ENCODE assay signal across 31 cellular contexts in genomic region chr18:25055076-25055475, GRCh38.
A peak's percentile ranks its signal among the peaks of the same experiment; 100 is the strongest.
DNase-seq lines count a peak whose midpoint lies in the region; ATAC-seq, FAIRE-seq and TF ChIP-seq lines count a peak whose summit lies in the region.
"Had no signal": no experiment of that assay in that cellular context is flagged by ENCODE, and none has a peak within 500 bp of the region (broad histone marks: within the 10 kb centered on the region; RNA-seq: fewer than 3 reads in every experiment).

No MANE protein-coding gene starts in this region.

- no peak overlapping the region for H3K4me2 ChIP-seq in IMR-90 (ENCODE audit: low read depth, low read length)
- no peak overlapping the region for H3K4me2 ChIP-seq in SK-N-SH
- H3K4me2 ChIP-seq: A549, BLaER1 had no signal

- no peak overlapping the region for H2BK5ac ChIP-seq in IMR-90 (ENCODE audit: low read depth, low read length, poor library complexity, severe bottlenecking)

- no peak overlapping the region for H2BK15ac ChIP-seq in IMR-90 (ENCODE audit: low read depth, low read length)

- H3K56ac ChIP-seq in IMR-90 (ENCODE audit: extremely low read depth, insufficient read depth, low read length), result no peak overlapping the region

- TF ChIP-seq EP300 in SK-N-SH (IDR thresholded peaks at IDR 0.05; ENCODE audit: borderline replicate concordance in 1 of 2, low read depth in 1 of 2, low read length in 1 of 2), result no peak

- H2AK5ac ChIP-seq in IMR-90 (ENCODE audit: low read depth, low read length), result no peak overlapping the region

- ATAC-seq in IMR-90 (ENCODE audit: low read depth) (no peak), pancreas (no peak)
- ATAC-seq: A549; activated T-helper 17 cell treated with anti-CD3 and anti-CD28 coated beads, Interleukin-2, amount 50 U/mL, for 72 hours; gastroesophageal sphincter; left ventricle myocardium superior; natural killer cell treated with Interleukin-12 subunit alpha and Interleukin-12 subunit beta and Interleukin-15 and Interleukin-18, amount 100 ng/mL, for 72 hours had no signal

- no peak overlapping the region for H2BK20ac ChIP-seq in IMR-90 (ENCODE audit: low read depth, low read length)

- WGBS in IMR-90 (ENCODE audit: extremely low coverage in 2 of 2, insufficient read length in 1 of 2), 2 experiments, result 58% methylated on average over 2 of the region's 4 CpGs; no CpG with 5 or more reads in 1 of the 2 experiments
- 68% methylated on average over 4 of the region's 4 CpGs for WGBS in SK-N-SH (ENCODE audit: low lambda C conversion rate)
- 69 to 84% methylated on average over 4 of the region's 4 CpGs for WGBS in pancreas, 2 donors

- no peaks in the 10 kb centered on the region for H3K9me2 ChIP-seq in SK-N-SH

- H3K79me2 ChIP-seq in SK-N-SH (ENCODE audit: insufficient read depth), result no peaks in the 10 kb centered on the region

- no peak overlapping the region for H3K14ac ChIP-seq in IMR-90 (replicated peaks; ENCODE audit: low read depth, low read length)

- BruUV-seq in IMR-90 (replicated peaks; lab: Mats Ljungman, UMichigan), result no TSS peak

- dilution Hi-C loops in IMR-90 (cut with HindIII; ENCODE audit: low sequenced_read_pairs, unreplicated experiment), result no loop called here

- peak overlapping the region; percentile 59; the same call in 1 of the 2 replicates for H2BK120ac ChIP-seq in IMR-90 (ENCODE audit: low read depth, low read length)

- no peaks in the 10 kb centered on the region for H3F3A ChIP-seq in SK-N-SH (replicated peaks; ENCODE audit: insufficient read depth)

- intact Hi-C loops in IMR-90 (cut with micrococcal nuclease) (no loop called here), pancreas (cut with DNase I) (no loop called here)

- in situ Hi-C loops in IMR-90 (cut with MboI; ENCODE audit: low sequenced_read_pairs), result no loop called here

- H3K27ac ChIP-seq in IMR-90 (ENCODE audit: insufficient read depth, low read length) (no peak overlapping the region), SK-N-SH (ENCODE audit: low read depth in 2 of 2, low read length in 1 of 2) (no peak overlapping the region), pancreas (no peak overlapping the region)
- H3K27ac ChIP-seq: A549, BLaER1, gastroesophageal sphincter, ovary, right atrium auricular region, thoracic aorta, vagina had no signal

- FAIRE-seq in pancreas (lab: Jason Lieb, UNC), result no peak
- FAIRE-seq: A549 had no signal

- H2AFZ ChIP-seq in IMR-90 (replicated peaks; ENCODE audit: low read length, poor library complexity), result no peak overlapping the region
- no peak overlapping the region for H2AFZ ChIP-seq in SK-N-SH (ENCODE audit: low read depth)

- no peak for TF ChIP-seq POLR2A in IMR-90 (IDR thresholded peaks at IDR 0.05; ENCODE audit: low read depth, low read length)

- no peak overlapping the region for H4K8ac ChIP-seq in IMR-90 (ENCODE audit: low read depth in 2 of 2, low read length in 2 of 2)

- TF ChIP-seq RAD21 in IMR-90 (IDR thresholded peaks at IDR 0.05; ENCODE audit: low read length), result no peak
- no peak for TF ChIP-seq RAD21 in SK-N-SH (IDR thresholded peaks at IDR 0.05; ENCODE audit: low read length)

- H3K4me1 ChIP-seq in IMR-90 (ENCODE audit: control insufficient read depth, insufficient read depth, low read length) (peaks cover 2% of the 10 kb centered on the region; the same call in 1 of the 2 replicates), SK-N-SH (ENCODE audit: control insufficient read depth in 1 of 2, insufficient read depth in 2 of 2, low read depth in 1 of 2, low read length in 1 of 2) (no peaks in the 10 kb centered on the region; a peak in 1 of 4 replicates), pancreas (no peaks in the 10 kb centered on the region)
- H3K4me1 ChIP-seq: A549, BLaER1, Caco-2, gastroesophageal sphincter, HAP-1, right atrium auricular region, vagina had no signal

- DNase-seq in AG10803 (ENCODE audit: low read depth) (peak; percentile 57), IMR-90 (peak; percentile 56), SK-N-SH (no peak), fibroblast of pulmonary artery (ENCODE audit: low read depth) (peak; percentile 28), pancreas (no peak), NCI-H1092 (lab: John Stamatoyannopoulos, UW) (no peak), GOT3 (lab: John Stamatoyannopoulos, UW) (no peak)
- DNase-seq in effector CD8-positive, alpha-beta T cell (lab: John Stamatoyannopoulos, UW), result no peak
- DNase-seq: activated CD4-positive, alpha-beta T cell treated with anti-CD3 and anti-CD28 coated beads, Interleukin-2, amount 50 U/mL, for 4 hours; activated CD8-positive, alpha-beta memory T cell treated with anti-CD3 and anti-CD28 coated beads, Interleukin-2, amount 50 U/mL, for 48 hours; Caco-2; effector CD4-positive, alpha-beta T cell; erythroblast; hypothalamus; left ventricle myocardium superior; NCI-H1436 treated with DMSO at 0.1 percent for 48 hours; NCI-H2171; NCI-H524; ovary; stimulated activated CD4-positive, alpha-beta T cell treated with anti-CD3 and anti-CD28 coated beads, Interleukin-12 subunit alpha, Interleukin-12 subunit beta, amount 100 ng/mL, for 4 hours; stimulated activated CD4-positive, alpha-beta T cell treated with anti-CD3 and anti-CD28 coated beads, Interleukin-4, amount 100 ng/mL, for 4 hours; stimulated activated naive CD4-positive, alpha-beta T cell had no signal

- 0 out of 2 replicates have a peak overlapping the region, but pooled peaks have one; percentile 52 for H3K23ac ChIP-seq in IMR-90 (ENCODE audit: low read depth, low read length)

- H3K36me3 ChIP-seq in IMR-90 (ENCODE audit: control insufficient read depth, insufficient read depth, low read length) (peaks cover 2% of the 10 kb centered on the region; the same call in 1 of the 2 replicates), SK-N-SH (replicated peaks in 1 of 2; ENCODE audit: control insufficient read depth in 1 of 2, insufficient read depth in 2 of 2, low read length in 1 of 2) (no peaks in the 10 kb centered on the region), pancreas (no peaks in the 10 kb centered on the region)
- H3K36me3 ChIP-seq: BLaER1, gastroesophageal sphincter, HAP-1, ovary, right atrium auricular region, thoracic aorta, vagina had no signal

- 0 out of 2 replicates have a peak, but pooled peaks cover 4% of the 10 kb centered on the region for H3K9me1 ChIP-seq in IMR-90 (ENCODE audit: insufficient read depth, low read length)

- no peak overlapping the region for H4K91ac ChIP-seq in IMR-90 (ENCODE audit: insufficient read depth, low read depth, low read length)

- H3K9ac ChIP-seq in IMR-90 (ENCODE audit: low read depth, low read length), result no peak overlapping the region
- no peak overlapping the region for H3K9ac ChIP-seq in SK-N-SH
- H3K9ac ChIP-seq: BLaER1 had no signal

- CTCF ChIA-PET in IMR-90 (lab: Yijun Ruan, JAX) (no interaction called here), SK-N-SH (lab: Yijun Ruan, JAX) (no interaction called here)

- no peaks in the 10 kb centered on the region for H3K27me3 ChIP-seq in IMR-90 (ENCODE audit: control insufficient read depth, insufficient read depth, low read length)
- H3K27me3 ChIP-seq in SK-N-SH (ENCODE audit: insufficient read depth), result no peaks in the 10 kb centered on the region
- H3K27me3 ChIP-seq in pancreas, result no peaks in the 10 kb centered on the region
- H3K27me3 ChIP-seq: BLaER1, ovary, right atrium auricular region, vagina had no signal

- H4K20me1 ChIP-seq in IMR-90 (ENCODE audit: insufficient read depth, low read length), result no peaks in the 10 kb centered on the region
- no peaks in the 10 kb centered on the region for H4K20me1 ChIP-seq in SK-N-SH (ENCODE audit: insufficient read depth)
- H4K20me1 ChIP-seq: BLaER1 had no signal

- TF ChIP-seq CTCF in AG10803 (conservative IDR thresholded peaks at IDR 0.05; ENCODE audit: low read length), result no peak
- TF ChIP-seq CTCF in IMR-90 (conservative IDR thresholded peaks at IDR 0.05; ENCODE audit: low read depth, low read length), result no peak
- no peak for TF ChIP-seq CTCF in SK-N-SH (IDR thresholded peaks at IDR 0.05)
- no peak for TF ChIP-seq CTCF in fibroblast of pulmonary artery (IDR thresholded peaks at IDR 0.05; ENCODE audit: low read length, missing control alignments)
- TF ChIP-seq CTCF in pancreas (IDR thresholded peaks at IDR 0.05), result no peak

- no peak overlapping the region for H2AK9ac ChIP-seq in IMR-90 (replicated peaks; ENCODE audit: low read depth, low read length, poor library complexity)

- H3K4ac ChIP-seq in IMR-90 (ENCODE audit: low read depth, low read length), result no peak overlapping the region

- H3K9me3 ChIP-seq in IMR-90 (ENCODE audit: control insufficient read depth, insufficient read depth, low read length) (no peaks in the 10 kb centered on the region), SK-N-SH (no peaks in the 10 kb centered on the region), pancreas (no peaks in the 10 kb centered on the region)
- H3K9me3 ChIP-seq: A549, BLaER1, Caco-2, gastroesophageal sphincter, HAP-1, ovary, right atrium auricular region, thoracic aorta, vagina had no signal

- H3K4me3 ChIP-seq in AG10803 (ENCODE audit: low read length), result no peak overlapping the region
- no peak overlapping the region for H3K4me3 ChIP-seq in IMR-90 (ENCODE audit: insufficient read depth, low read depth, low read length)
- no peak overlapping the region for H3K4me3 ChIP-seq in SK-N-SH (ENCODE audit: low read depth in 2 of 2, low read length in 1 of 2)
- H3K4me3 ChIP-seq in fibroblast of pulmonary artery (replicated peaks; ENCODE audit: low read depth, low read length), result no peak overlapping the region
- no peak overlapping the region for H3K4me3 ChIP-seq in pancreas
- H3K4me3 ChIP-seq: A549, BLaER1, gastroesophageal sphincter, HAP-1, ovary, right atrium auricular region, thoracic aorta, vagina had no signal

- no peak overlapping the region for H3K18ac ChIP-seq in IMR-90 (ENCODE audit: low read depth, low read length)

- H3K79me1 ChIP-seq in IMR-90 (ENCODE audit: low read depth in 1 of 2, low read length in 2 of 2), result no peaks in the 10 kb centered on the region

- no peak overlapping the region for H4K5ac ChIP-seq in IMR-90 (ENCODE audit: low read depth, low read length)

- POLR2A ChIA-PET in IMR-90 (lab: Charles Lee; ENCODE audit: unreplicated experiment), result no interaction called here
- POLR2A ChIA-PET in SK-N-SH (lab: Yijun Ruan, JAX), result no interaction called here

TF ChIP-seq in IMR-90, 13 proteins besides CTCF, POLR2A, EP300 and RAD21 (continues in another document):
- TF ChIP-seq CHD1 (IDR thresholded peaks at IDR 0.05; ENCODE audit: low read depth, low read length), result no peak
- no peak for TF ChIP-seq FOS (IDR thresholded peaks at IDR 0.05; ENCODE audit: low read depth, low read length)
- no peak for TF ChIP-seq RCOR1 (IDR thresholded peaks at IDR 0.05; ENCODE audit: insufficient replicate concordance, low read length)
- no peak for TF ChIP-seq BHLHE40 (IDR thresholded peaks at IDR 0.05; ENCODE audit: low read depth, low read length)

TF ChIP-seq in SK-N-SH, 30 proteins besides CTCF, POLR2A, EP300 and RAD21 (continues in another document):
- no peak for TF ChIP-seq CHD2 (IDR thresholded peaks at IDR 0.05; ENCODE audit: low read length, partially characterized antibody)

Comparison
In these comparisons a context has a peak if more than half of its experiments do, and no peak if none do; other contexts are left out.
1. DNase-seq: peak in AG10803 (single experiment), IMR-90 (single experiment) and fibroblast of pulmonary artery (single experiment); none in SK-N-SH (single experiment), pancreas (0 of 6), NCI-H1092 (single experiment), GOT3 (single experiment) and effector CD8-positive, alpha-beta T cell (single experiment).